Comparison of ENCODE assay signal across 1 cellular context in genomic region chr10:810351-810846, GRCh38.
TF ChIP-seq lines count a peak whose summit lies in the region.

No MANE protein-coding gene starts in this region.

TF ChIP-seq in SK-N-SH treated with all-trans-retinoic acid at 6 μM for 48 hours, 23 proteins besides CTCF, POLR2A, EP300 and RAD21 (continued from another document):
- no peak for TF ChIP-seq PATZ1 (CRISPR knock-in tag; IDR thresholded peaks at IDR 0.05; ENCODE audit: borderline replicate concordance)
- no peak for TF ChIP-seq TOX (CRISPR knock-in tag; IDR thresholded peaks at IDR 0.05; ENCODE audit: borderline replicate concordance)
- no peak for TF ChIP-seq CSRNP3 (CRISPR knock-in tag; IDR thresholded peaks at IDR 0.05)
- no peak for TF ChIP-seq ZFP30 (CRISPR knock-in tag; IDR thresholded peaks at IDR 0.05)
- no peak for TF ChIP-seq ARNTL (CRISPR knock-in tag; IDR thresholded peaks at IDR 0.05; ENCODE audit: borderline replicate concordance, low read depth)
